Comparison of ENCODE assay signal across 33 cellular contexts in genomic region chr7:112125250-112125649, GRCh38.
"Had no signal": no experiment of that assay in that cellular context is flagged by ENCODE, and none has a peak within 500 bp of the region (broad histone marks: within the 10 kb centered on the region; RNA-seq: fewer than 3 reads in every experiment).

No MANE protein-coding gene starts in this region.

- H3K4me3 Mint-ChIP-seq: activated CD4-positive, alpha-beta memory T cell treated with anti-CD3 and anti-CD28 coated beads for 36 hours; activated naive CD4-positive, alpha-beta T cell treated with anti-CD3 and anti-CD28 coated beads, Interleukin-2, amount 10 ng/mL, durations not matched to agents 7 days and 5 days; activated T-helper 1 cell treated with anti-CD3 and anti-CD28 coated beads, Interleukin-12 subunit alpha, Interleukin-12 subunit beta, Interleukin-2, Interleukin-4 antibody, amounts not matched to agents 30 ng/mL and 10 ng/mL and 1 ng/mL, durations not matched to agents 14 hours and 24 hours and 36 hours; central memory CD8-positive, alpha-beta T cell; effector memory CD8-positive, alpha-beta T cell; natural killer cell treated with Interleukin-12 subunit alpha and Interleukin-12 subunit beta and Interleukin-15 and Interleukin-18, amount 100 ng/mL, for 72 hours; stimulated activated effector memory CD8-positive, alpha-beta T cell treated with anti-CD3 and anti-CD28 coated beads, Interleukin-12 subunit alpha, Interleukin-12 subunit beta, amount 100 ng/mL, for 72 hours; stimulated activated naive CD8-positive, alpha-beta T cell treated with anti-CD3 and anti-CD28 coated beads, Interleukin-15, amount 100 ng/mL, for 72 hours; T-helper 1 cell treated with Interleukin-12 subunit alpha and Interleukin-12 subunit beta and Interleukin-4 antibody, amounts not matched to agents 30 μg/mL and 1 μg/mL, for 36 hours had no signal

- H3K27me3 ChIP-seq: breast epithelium, heart right ventricle, left lung, sigmoid colon, testis, transverse colon had no signal

- H3K36me3 Mint-ChIP-seq: activated CD4-positive, alpha-beta memory T cell treated with anti-CD3 and anti-CD28 coated beads for 36 hours; activated naive CD4-positive, alpha-beta T cell treated with anti-CD3 and anti-CD28 coated beads, Interleukin-2, amount 10 ng/mL, durations not matched to agents 7 days and 5 days; natural killer cell treated with Interleukin-12 subunit alpha and Interleukin-12 subunit beta and Interleukin-15 and Interleukin-18, amount 100 ng/mL, for 72 hours; stimulated activated effector memory CD8-positive, alpha-beta T cell treated with anti-CD3 and anti-CD28 coated beads, Interleukin-12 subunit alpha, Interleukin-12 subunit beta, amount 100 ng/mL, for 72 hours had no signal

- H3K4me3 ChIP-seq: breast epithelium, heart right ventricle, left lung, lower lobe of right lung, mucosa of descending colon, prostate gland, sigmoid colon, testis, transverse colon had no signal

- H3K9me3 ChIP-seq: breast epithelium, heart right ventricle, left lung, lower lobe of right lung, mucosa of descending colon, prostate gland, sigmoid colon, testis, transverse colon had no signal

- H3K27ac Mint-ChIP-seq: activated CD4-positive, alpha-beta memory T cell treated with anti-CD3 and anti-CD28 coated beads for 36 hours; activated naive CD4-positive, alpha-beta T cell treated with anti-CD3 and anti-CD28 coated beads, Interleukin-2, amount 10 ng/mL, durations not matched to agents 7 days and 5 days; activated T-helper 1 cell treated with anti-CD3 and anti-CD28 coated beads, Interleukin-12 subunit alpha, Interleukin-12 subunit beta, Interleukin-2, Interleukin-4 antibody, amounts not matched to agents 30 ng/mL and 10 ng/mL and 1 ng/mL, durations not matched to agents 14 hours and 24 hours and 36 hours; effector memory CD8-positive, alpha-beta T cell; natural killer cell treated with Interleukin-12 subunit alpha and Interleukin-12 subunit beta and Interleukin-15 and Interleukin-18, amount 100 ng/mL, for 72 hours; stimulated activated effector memory CD8-positive, alpha-beta T cell treated with anti-CD3 and anti-CD28 coated beads, Interleukin-12 subunit alpha, Interleukin-12 subunit beta, amount 100 ng/mL, for 72 hours; stimulated activated naive CD8-positive, alpha-beta T cell treated with anti-CD3 and anti-CD28 coated beads, Interleukin-15, amount 100 ng/mL, for 72 hours; T-helper 1 cell treated with Interleukin-12 subunit alpha and Interleukin-12 subunit beta and Interleukin-4 antibody, amounts not matched to agents 30 μg/mL and 1 μg/mL, for 36 hours had no signal

- FAIRE-seq: colon, small intestine, TTC549 had no signal

- ATAC-seq: activated CD4-positive, CD25-positive, alpha-beta regulatory T cell treated with anti-CD3 and anti-CD28 coated beads, Interleukin-2, amount 50 U/mL, for 24 hours; effector memory CD8-positive, alpha-beta T cell; heart right ventricle; left lung; lower lobe of right lung; mucosa of descending colon; natural killer cell treated with Interleukin-12 subunit alpha and Interleukin-12 subunit beta and Interleukin-15 and Interleukin-18, amount 100 ng/mL, for 72 hours; stimulated activated effector memory CD8-positive, alpha-beta T cell treated with anti-CD3 and anti-CD28 coated beads, Interleukin-12 subunit alpha, Interleukin-12 subunit beta, amount 100 ng/mL, for 72 hours; stimulated activated naive CD8-positive, alpha-beta T cell treated with anti-CD3 and anti-CD28 coated beads, Interleukin-15, amount 100 ng/mL, for 72 hours had no signal

- H3K4me1 Mint-ChIP-seq: activated naive CD4-positive, alpha-beta T cell treated with anti-CD3 and anti-CD28 coated beads, Interleukin-2, amount 10 ng/mL, durations not matched to agents 7 days and 5 days; central memory CD8-positive, alpha-beta T cell; stimulated activated effector memory CD8-positive, alpha-beta T cell treated with anti-CD3 and anti-CD28 coated beads, Interleukin-12 subunit alpha, Interleukin-12 subunit beta, amount 100 ng/mL, for 72 hours had no signal

- H3K27me3 Mint-ChIP-seq: activated naive CD4-positive, alpha-beta T cell treated with anti-CD3 and anti-CD28 coated beads, Interleukin-2, amount 10 ng/mL, durations not matched to agents 7 days and 5 days; stimulated activated naive CD8-positive, alpha-beta T cell treated with anti-CD3 and anti-CD28 coated beads, Interleukin-15, amount 100 ng/mL, for 72 hours had no signal

- H3K4me1 ChIP-seq: breast epithelium, testis had no signal

- DNase-seq: activated CD4-positive, alpha-beta memory T cell treated with anti-CD3 and anti-CD28 coated beads for 36 hours; activated CD4-positive, alpha-beta T cell treated with anti-CD3 and anti-CD28 coated beads for 48 hours; activated CD8-positive, alpha-beta memory T cell treated with anti-CD3 and anti-CD28 coated beads, Interleukin-2, amount 50 U/mL, for 4 hours; activated gamma-delta T cell; activated naive CD4-positive, alpha-beta T cell treated with anti-CD3 and anti-CD28 coated beads, Interleukin-2, amount 10 ng/mL, durations not matched to agents 7 days and 5 days; activated T-cell treated with anti-CD3 and anti-CD28 coated beads, Interleukin-2, amount 50 U/mL, for 1 hour; amniotic stem cell; effector memory CD8-positive, alpha-beta T cell; heart right ventricle; kidney glomerular epithelial cell; left lung; lower lobe of right lung; mesendoderm; mucosa of descending colon; sigmoid colon; small intestine; stimulated activated CD4-positive, alpha-beta T cell treated with anti-CD3 and anti-CD28 coated beads, Interleukin-4, amount 100 ng/mL, for 24 hours; stimulated activated naive CD8-positive, alpha-beta T cell treated with anti-CD3 and anti-CD28 coated beads, Interleukin-15, amount 100 ng/mL, for 72 hours; SW 1271; T-helper 9 cell; testis; transverse colon; WERI-Rb-1 had no signal

- H3K36me3 ChIP-seq: breast epithelium, heart right ventricle, left lung, lower lobe of right lung, prostate gland, sigmoid colon, transverse colon, WERI-Rb-1 had no signal

- H3K9me3 Mint-ChIP-seq: activated CD4-positive, alpha-beta memory T cell treated with anti-CD3 and anti-CD28 coated beads for 36 hours; activated naive CD4-positive, alpha-beta T cell treated with anti-CD3 and anti-CD28 coated beads, Interleukin-2, amount 10 ng/mL, durations not matched to agents 7 days and 5 days; activated T-helper 1 cell treated with anti-CD3 and anti-CD28 coated beads, Interleukin-12 subunit alpha, Interleukin-12 subunit beta, Interleukin-2, Interleukin-4 antibody, amounts not matched to agents 30 ng/mL and 10 ng/mL and 1 ng/mL, durations not matched to agents 14 hours and 24 hours and 36 hours; central memory CD8-positive, alpha-beta T cell; effector memory CD8-positive, alpha-beta T cell; stimulated activated effector memory CD8-positive, alpha-beta T cell treated with anti-CD3 and anti-CD28 coated beads, Interleukin-12 subunit alpha, Interleukin-12 subunit beta, amount 100 ng/mL, for 72 hours; T-helper 1 cell treated with Interleukin-12 subunit alpha and Interleukin-12 subunit beta and Interleukin-4 antibody, amounts not matched to agents 30 μg/mL and 1 μg/mL, for 36 hours had no signal

- H3K27ac ChIP-seq: breast epithelium, lower lobe of right lung, prostate gland, sigmoid colon, testis, transverse colon, WERI-Rb-1 had no signal
